ENCODE assay signal across 8 cellular contexts in the genomic region with DNA sequence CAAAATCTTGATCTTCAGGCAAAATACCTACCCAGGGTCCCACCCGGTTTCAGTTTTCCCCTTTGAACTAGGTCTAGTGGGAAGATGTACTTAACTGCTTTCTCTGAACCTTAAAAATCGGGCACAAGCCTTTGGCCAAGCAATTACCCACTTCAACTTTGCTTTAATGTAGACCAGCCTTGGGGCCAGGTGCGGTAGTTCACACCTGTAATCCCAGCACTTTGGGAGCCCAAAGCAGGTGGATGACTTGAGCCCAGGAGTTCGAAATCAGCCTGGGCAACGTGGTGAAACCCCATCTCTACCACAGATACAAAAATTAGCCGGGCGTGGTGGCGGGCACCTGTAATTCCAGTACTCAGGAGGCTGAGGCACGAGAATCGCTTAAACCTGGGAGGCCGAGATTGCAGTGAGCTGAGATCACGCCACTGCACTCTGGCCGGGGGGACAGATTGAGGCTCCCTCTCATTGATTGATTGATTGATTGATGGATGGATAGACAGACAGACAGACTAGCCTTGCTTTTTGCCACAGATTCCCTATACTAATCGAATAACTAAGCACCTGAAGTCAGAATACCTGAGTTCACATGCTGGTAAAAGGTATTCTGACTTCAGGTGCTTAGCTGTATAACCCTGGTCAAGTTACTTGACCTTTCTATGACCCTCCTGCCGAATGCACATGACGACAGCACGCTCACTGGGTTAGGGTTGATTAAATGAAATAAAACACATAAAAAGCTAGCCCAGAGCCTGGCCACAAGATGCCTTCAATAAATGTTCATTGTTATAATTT. TPM values are rescaled to one million over a fixed set of nuclear protein-coding genes. Genes with fewer than 3 reads are reported as not detected.
A peak's percentile ranks its signal among the peaks of the same experiment; 100 is the strongest.
DNase-seq lines count a peak whose midpoint lies in the region; ATAC-seq and TF ChIP-seq lines count a peak whose summit lies in the region.

No MANE protein-coding gene starts in this region.

- ATAC-seq in HCT116 (no peak), gastroesophageal sphincter (no peak), mucosa of descending colon (no peak)

- BruUV-seq in HCT116 (replicated peaks; lab: Mats Ljungman, UMichigan), result no TSS peak

- RAD21 ChIA-PET in HCT116 (lab: Charles Lee; ENCODE audit: low non-redundant PET in 1 of 2, low total read pairs in 2 of 2, uncharacterized antibody in 2 of 2, unreplicated experiment in 2 of 2), result no interaction called here

- no peaks in the 10 kb centered on the region for H3K36me3 ChIP-seq in HCT116 (ENCODE audit: control insufficient read depth in 1 of 2, insufficient read depth in 2 of 2, low read length in 2 of 2)
- peaks cover 0 to 5% of the 10 kb centered on the region in 2 donors for H3K36me3 ChIP-seq in gastroesophageal sphincter
- H3K36me3 ChIP-seq in skeletal muscle tissue (ENCODE audit: control insufficient read depth in 3 of 3, insufficient read depth in 3 of 3, low read length in 3 of 3), result peaks cover 0 to 4% (median 0%) of the 10 kb centered on the region in 3 donors
- no peaks in the 10 kb centered on the region for H3K36me3 ChIP-seq in mucosa of descending colon (ENCODE audit: low read depth)

- WGBS in gastroesophageal sphincter (ENCODE audit: low coverage in 1 of 2), 2 donors, result 30 to 50% methylated on average over 6 to 10 of the region's 17 CpGs

- peak overlapping the region; percentile 78 for H3K4me2 ChIP-seq in HCT116 (ENCODE audit: low read length)

- H3K9me3 ChIP-seq in HCT116 (ENCODE audit: control insufficient read depth in 1 of 2, insufficient read depth in 1 of 2, low read depth in 1 of 2, low read length in 2 of 2) (no peaks in the 10 kb centered on the region), gastroesophageal sphincter (no peaks in the 10 kb centered on the region), skeletal muscle tissue (ENCODE audit: control insufficient read depth in 3 of 3, low read length in 3 of 3) (no peaks in the 10 kb centered on the region), mucosa of descending colon (no peaks in the 10 kb centered on the region)

- POLR2A ChIA-PET in HCT116 (lab: Charles Lee), result interaction anchor here (1.0 to 1.3 kb wide), 2 partner anchors 17 to 20 kb away, joined by 3 to 5 read pairs; no protein-coding TSS in a partner anchor
- POLR2A ChIA-PET in activated CD4-positive, alpha-beta memory T cell treated with anti-CD3 and anti-CD28 coated beads, Interleukin-2, amount 10 ng/mL, durations not matched to agents 7 days and 5 days (lab: Charles Lee), result interaction anchor here (0.6 to 4.1 kb wide), 7 partner anchors 7 to 154 kb away, joined by 3 to 31 read pairs (median 8); partner anchors contain the start of gene ZCCHC8

- TF ChIP-seq POLR2A in HCT116 (IDR thresholded peaks at IDR 0.05; ENCODE audit: borderline replicate concordance, extremely low read depth, insufficient read depth, insufficient read length) (no peak), gastroesophageal sphincter (IDR thresholded peaks at IDR 0.05) (no peak)

- H3K4me1 Mint-ChIP-seq in activated CD4-positive, alpha-beta memory T cell treated with anti-CD3 and anti-CD28 coated beads, Interleukin-2, amount 10 ng/mL, durations not matched to agents 7 days and 5 days, result peaks cover 46% of the 10 kb centered on the region

- TF ChIP-seq CTCF in HCT116 (IDR thresholded peaks at IDR 0.05 in 2 of 3, conservative IDR thresholded peaks at IDR 0.05 in 1 of 3; ENCODE audit: borderline replicate concordance in 1 of 3, insufficient read depth in 1 of 3, low read depth in 2 of 3, low read length in 2 of 3), result no peak
- TF ChIP-seq CTCF in gastroesophageal sphincter (IDR thresholded peaks at IDR 0.05), result no peak
- no peak for TF ChIP-seq CTCF in mucosa of descending colon (IDR thresholded peaks at IDR 0.05)

- peaks cover 9% of the 10 kb centered on the region for H3K36me3 Mint-ChIP-seq in activated CD4-positive, alpha-beta memory T cell treated with anti-CD3 and anti-CD28 coated beads, Interleukin-2, amount 10 ng/mL, durations not matched to agents 7 days and 5 days (ENCODE audit: low read depth)

- H3K9me2 ChIP-seq in HCT116 (ENCODE audit: insufficient read depth), result no peaks in the 10 kb centered on the region

- CTCF ChIA-PET in HCT116 (lab: Charles Lee), result no interaction called here
- CTCF ChIA-PET in activated CD4-positive, alpha-beta memory T cell treated with anti-CD3 and anti-CD28 coated beads, Interleukin-2, amount 10 ng/mL, durations not matched to agents 7 days and 5 days (lab: Charles Lee), result interaction anchor here (0.6 to 2.7 kb wide), 2 partner anchors 20 to 243 kb away, joined by 3 to 26 read pairs; no protein-coding TSS in a partner anchor

- peak overlapping the region; percentile 82 for H3K9ac ChIP-seq in HCT116 (ENCODE audit: low read length)
- peak overlapping the region; percentile 95 to 99 (median 96) for H3K9ac ChIP-seq in skeletal muscle tissue (ENCODE audit: low read depth in 1 of 3, low read length in 3 of 3)

- H3K27me3 Mint-ChIP-seq in activated CD4-positive, alpha-beta memory T cell treated with anti-CD3 and anti-CD28 coated beads, Interleukin-2, amount 10 ng/mL, durations not matched to agents 7 days and 5 days, result peaks cover 2% of the 10 kb centered on the region

- H4K20me1 ChIP-seq in HCT116 (ENCODE audit: insufficient read depth), result no peaks in the 10 kb centered on the region

- peaks cover 56% of the 10 kb centered on the region for H3K79me2 ChIP-seq in HCT116 (ENCODE audit: insufficient read depth, low read length)

- TF ChIP-seq RAD21 in HCT116 (IDR thresholded peaks at IDR 0.05; ENCODE audit: low read depth), result no peak

- TF ChIP-seq EP300 in gastroesophageal sphincter (IDR thresholded peaks at IDR 0.05), result no peak

- H3K4me1 ChIP-seq in HCT116 (ENCODE audit: control insufficient read depth in 1 of 2, insufficient read depth in 2 of 2, low read length in 2 of 2) (peaks cover 24 to 35% of the 10 kb centered on the region in 2 experiments), gastroesophageal sphincter (peaks cover 4 to 72% (median 23%) of the 10 kb centered on the region in 3 donors), skeletal muscle tissue (ENCODE audit: control insufficient read depth in 3 of 3, insufficient read depth in 3 of 3, low read length in 3 of 3) (peaks cover 30 to 45% (median 31%) of the 10 kb centered on the region in 3 donors), mucosa of descending colon (ENCODE audit: low read depth) (peaks cover 18% of the 10 kb centered on the region)

- peak overlapping the region; percentile 91 for H3K4me3 Mint-ChIP-seq in activated CD4-positive, alpha-beta memory T cell treated with anti-CD3 and anti-CD28 coated beads, Interleukin-2, amount 10 ng/mL, durations not matched to agents 7 days and 5 days

- intact Hi-C loops in HCT116 (cut with micrococcal nuclease), result loop anchor here (1.0 kb wide), 1 partner anchor 20 kb away; no protein-coding TSS in a partner anchor
- intact Hi-C loops in mucosa of descending colon (cut with DNase I, micrococcal nuclease), result no loop called here

- DNase-seq in HCT116 (ENCODE audit: low read depth, low spot score) (no peak), mucosa of descending colon (no peak), DMS153 treated with DMSO at 0.1 percent for 48 hours (lab: John Stamatoyannopoulos, UW; ENCODE audit: unreplicated experiment) (no peak), dedifferentiated amniotic fluid mesenchymal stem cell (ENCODE audit: extremely low spot score) (no peak), DMS153 (lab: John Stamatoyannopoulos, UW) (no peak)
- DNase-seq in activated CD4-positive, alpha-beta memory T cell treated with anti-CD3 and anti-CD28 coated beads, Interleukin-2, amount 10 ng/mL, durations not matched to agents 7 days and 5 days, result no peak

- peak overlapping the region; percentile 95; the same call in 1 of the 2 replicates for H3K27ac ChIP-seq in HCT116 (ENCODE audit: low read depth, low read length)
- peak overlapping the region; percentile 96 to 100 (median 98) for H3K27ac ChIP-seq in gastroesophageal sphincter
- peak overlapping the region; percentile 98 for H3K27ac ChIP-seq in skeletal muscle tissue (ENCODE audit: low read depth, low read length)

- no peaks in the 10 kb centered on the region for H3K27me3 ChIP-seq in HCT116 (ENCODE audit: insufficient read depth, low read length)
- H3K27me3 ChIP-seq in gastroesophageal sphincter, result no peaks in the 10 kb centered on the region
- no peaks in the 10 kb centered on the region for H3K27me3 ChIP-seq in skeletal muscle tissue (ENCODE audit: control insufficient read depth in 3 of 3, insufficient read depth in 3 of 3, low read length in 3 of 3)

- H3K4me3 ChIP-seq in HCT116 (replicated peaks in 1 of 2; ENCODE audit: low read depth in 1 of 2, low read length in 2 of 2) (peak overlapping the region; percentile 77 to 85), gastroesophageal sphincter (peak overlapping the region; percentile 86 to 88), skeletal muscle tissue (ENCODE audit: low read length in 3 of 3) (peak overlapping the region; percentile 78 to 94 (median 91)), mucosa of descending colon (no peak overlapping the region)

- peak overlapping the region; percentile 82 for H3K27ac Mint-ChIP-seq in activated CD4-positive, alpha-beta memory T cell treated with anti-CD3 and anti-CD28 coated beads, Interleukin-2, amount 10 ng/mL, durations not matched to agents 7 days and 5 days

- H3K9me3 Mint-ChIP-seq in activated CD4-positive, alpha-beta memory T cell treated with anti-CD3 and anti-CD28 coated beads, Interleukin-2, amount 10 ng/mL, durations not matched to agents 7 days and 5 days, result no peaks in the 10 kb centered on the region

- H2AFZ ChIP-seq in HCT116 (ENCODE audit: low read depth, low read length, poor library complexity, severe bottlenecking), result no peak overlapping the region

TF ChIP-seq in HCT116, 20 proteins besides CTCF, POLR2A, EP300 and RAD21 (continues in another document):
- TF ChIP-seq EZH2 (IDR thresholded peaks at IDR 0.05) (no peak), JUND (IDR thresholded peaks at IDR 0.05) (no peak), YY1 (IDR thresholded peaks at IDR 0.05; ENCODE audit: extremely low read depth, insufficient replicate concordance, low read depth, low read length) (no peak)

RNA-seq across cellular contexts. Expression of gene CLIP1, which starts 1.8 kb away (rescaled TPM):
- 42.9 TPM for total RNA-seq in HCT116 (2021; ENCODE audit: unreplicated experiment)
- 24.7 and 27.4 TPM in 2 replicates for polyA plus RNA-seq in HCT116 (2012)
- 10 to 100 TPM; 65.3 to 73.4 TPM for total RNA-seq in activated CD4-positive, alpha-beta memory T cell treated with anti-CD3 and anti-CD28 coated beads, Interleukin-2, amount 10 ng/mL, durations not matched to agents 7 days and 5 days
- total RNA-seq in gastroesophageal sphincter, result 100 to 1,000 TPM; 186 to 272 (median 208) TPM
- 21.9 TPM for total RNA-seq in skeletal muscle tissue
- 100 to 1,000 TPM in 1 of 3 donors, 10 to 100 TPM in 2; 43.5 to 170 (median 45.0) TPM for total RNA-seq in mucosa of descending colon
